1 cellular context compared by ENCODE assay signal in the genomic region with DNA sequence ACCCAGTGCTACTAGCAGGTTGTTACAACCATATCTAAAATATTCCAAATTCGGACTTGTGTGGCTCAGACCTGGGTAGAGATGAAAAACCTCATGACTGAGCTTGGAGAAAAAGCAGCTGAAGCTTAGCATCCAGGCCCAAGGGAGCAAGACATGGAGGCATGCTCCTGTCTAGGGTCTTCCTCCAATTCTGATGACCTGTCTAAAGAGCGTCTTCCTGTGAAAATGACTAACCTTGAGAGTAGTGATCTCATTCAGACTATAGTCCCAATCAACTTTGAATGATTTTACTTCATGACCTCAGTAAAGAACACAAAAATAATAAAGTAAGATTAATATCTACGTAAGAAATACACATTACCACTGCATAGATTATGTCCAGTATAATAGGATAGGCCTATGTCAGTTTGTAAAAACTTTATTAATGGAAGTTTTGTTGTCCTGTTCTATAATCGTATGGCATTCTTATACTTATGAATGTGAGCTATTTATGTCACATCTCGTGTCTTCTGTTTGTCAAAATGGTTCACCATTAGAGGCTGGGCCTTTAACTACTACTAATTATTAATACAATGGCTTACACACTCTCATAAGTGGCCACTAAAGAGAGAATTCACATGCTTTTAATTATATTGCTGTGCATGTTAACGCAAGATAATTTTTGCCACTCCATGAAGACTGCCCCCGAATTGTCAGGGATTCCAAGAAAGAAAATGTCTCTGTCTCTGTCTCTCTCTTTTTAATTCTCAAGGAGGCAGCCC.
TF ChIP-seq lines count a peak whose summit lies in the region.

No MANE protein-coding gene starts in this region.

TF ChIP-seq in SK-N-SH treated with all-trans-retinoic acid at 6 μM for 48 hours, 23 proteins besides CTCF, POLR2A, EP300 and RAD21:
- TF ChIP-seq, protein P1, sequence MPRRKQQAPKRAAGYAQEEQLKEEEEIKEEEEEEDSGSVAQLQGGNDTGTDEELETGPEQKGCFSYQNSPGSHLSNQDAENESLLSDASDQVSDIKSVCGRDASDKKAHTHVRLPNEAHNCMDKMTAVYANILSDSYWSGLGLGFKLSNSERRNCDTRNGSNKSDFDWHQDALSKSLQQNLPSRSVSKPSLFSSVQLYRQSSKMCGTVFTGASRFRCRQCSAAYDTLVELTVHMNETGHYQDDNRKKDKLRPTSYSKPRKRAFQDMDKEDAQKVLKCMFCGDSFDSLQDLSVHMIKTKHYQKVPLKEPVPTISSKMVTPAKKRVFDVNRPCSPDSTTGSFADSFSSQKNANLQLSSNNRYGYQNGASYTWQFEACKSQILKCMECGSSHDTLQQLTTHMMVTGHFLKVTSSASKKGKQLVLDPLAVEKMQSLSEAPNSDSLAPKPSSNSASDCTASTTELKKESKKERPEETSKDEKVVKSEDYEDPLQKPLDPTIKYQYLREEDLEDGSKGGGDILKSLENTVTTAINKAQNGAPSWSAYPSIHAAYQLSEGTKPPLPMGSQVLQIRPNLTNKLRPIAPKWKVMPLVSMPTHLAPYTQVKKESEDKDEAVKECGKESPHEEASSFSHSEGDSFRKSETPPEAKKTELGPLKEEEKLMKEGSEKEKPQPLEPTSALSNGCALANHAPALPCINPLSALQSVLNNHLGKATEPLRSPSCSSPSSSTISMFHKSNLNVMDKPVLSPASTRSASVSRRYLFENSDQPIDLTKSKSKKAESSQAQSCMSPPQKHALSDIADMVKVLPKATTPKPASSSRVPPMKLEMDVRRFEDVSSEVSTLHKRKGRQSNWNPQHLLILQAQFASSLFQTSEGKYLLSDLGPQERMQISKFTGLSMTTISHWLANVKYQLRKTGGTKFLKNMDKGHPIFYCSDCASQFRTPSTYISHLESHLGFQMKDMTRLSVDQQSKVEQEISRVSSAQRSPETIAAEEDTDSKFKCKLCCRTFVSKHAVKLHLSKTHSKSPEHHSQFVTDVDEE (CRISPR knock-in tag; IDR thresholded peaks at IDR 0.05) = no peak
- TF ChIP-seq ESRRG (CRISPR knock-in tag; IDR thresholded peaks at IDR 0.05) (no peak), ISL1 (CRISPR knock-in tag; IDR thresholded peaks at IDR 0.05) (no peak), ZNF70 (CRISPR knock-in tag; IDR thresholded peaks at IDR 0.05) (no peak), RARB (CRISPR knock-in tag; IDR thresholded peaks at IDR 0.05) (no peak), ZFP30 (CRISPR knock-in tag; IDR thresholded peaks at IDR 0.05) (no peak), ZNF565 (CRISPR knock-in tag; conservative IDR thresholded peaks at IDR 0.05; ENCODE audit: low read depth) (no peak), ZNF8 (CRISPR knock-in tag; IDR thresholded peaks at IDR 0.05) (no peak), PPARA (CRISPR knock-in tag; IDR thresholded peaks at IDR 0.05; ENCODE audit: borderline replicate concordance) (no peak), TOX (CRISPR knock-in tag; IDR thresholded peaks at IDR 0.05; ENCODE audit: borderline replicate concordance) (no peak), OSR1 (CRISPR knock-in tag; IDR thresholded peaks at IDR 0.05) (no peak), ZFP3 (CRISPR knock-in tag; IDR thresholded peaks at IDR 0.05) (no peak)
- TF ChIP-seq, protein P2, sequence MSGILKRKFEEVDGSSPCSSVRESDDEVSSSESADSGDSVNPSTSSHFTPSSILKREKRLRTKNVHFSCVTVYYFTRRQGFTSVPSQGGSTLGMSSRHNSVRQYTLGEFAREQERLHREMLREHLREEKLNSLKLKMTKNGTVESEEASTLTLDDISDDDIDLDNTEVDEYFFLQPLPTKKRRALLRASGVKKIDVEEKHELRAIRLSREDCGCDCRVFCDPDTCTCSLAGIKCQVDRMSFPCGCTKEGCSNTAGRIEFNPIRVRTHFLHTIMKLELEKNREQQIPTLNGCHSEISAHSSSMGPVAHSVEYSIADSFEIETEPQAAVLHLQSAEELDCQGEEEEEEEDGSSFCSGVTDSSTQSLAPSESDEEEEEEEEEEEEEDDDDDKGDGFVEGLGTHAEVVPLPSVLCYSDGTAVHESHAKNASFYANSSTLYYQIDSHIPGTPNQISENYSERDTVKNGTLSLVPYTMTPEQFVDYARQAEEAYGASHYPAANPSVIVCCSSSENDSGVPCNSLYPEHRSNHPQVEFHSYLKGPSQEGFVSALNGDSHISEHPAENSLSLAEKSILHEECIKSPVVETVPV (CRISPR knock-in tag; IDR thresholded peaks at IDR 0.05) = no peak
